Comparison of ENCODE assay signal across 18 cellular contexts in genomic region chr5:180575571-180575970, GRCh38. TPM values are rescaled to one million over a fixed set of nuclear protein-coding genes. Genes with fewer than 3 reads are reported as not detected.
A peak's percentile ranks its signal among the peaks of the same experiment; 100 is the strongest.
DNase-seq lines count a peak whose midpoint lies in the region; ATAC-seq and TF ChIP-seq lines count a peak whose summit lies in the region.
"Had no signal": no experiment of that assay in that cellular context is flagged by ENCODE, and none has a peak within 500 bp of the region (broad histone marks: within the 10 kb centered on the region; RNA-seq: fewer than 3 reads in every experiment).

No MANE protein-coding gene starts in this region.

- DNase-seq in activated CD4-positive, alpha-beta memory T cell treated with anti-CD3 and anti-CD28 coated beads for 36 hours = no peak
- DNase-seq in activated CD4-positive, alpha-beta memory T cell treated with anti-CD3 and anti-CD28 coated beads, Interleukin-2, amount 10 ng/mL, durations not matched to agents 7 days and 5 days = no peak
- DNase-seq in IMR-90 = peak; percentile 17
- peak; percentile 14 to 44 for DNase-seq in cardiac fibroblast (ENCODE audit: low read depth in 2 of 2)
- peak; percentile 62 for DNase-seq in osteoblast (ENCODE audit: insufficient read length, low spot score, missing footprints)
- no peak for DNase-seq in NCI-H2107 (lab: John Stamatoyannopoulos, UW)
- DNase-seq in NCI-H2227 treated with DMSO at 0.1 percent for 48 hours (lab: John Stamatoyannopoulos, UW) = no peak
- DNase-seq: BE2C, Caco-2, GOT3, NCI-H1694 treated with DMSO at 0.1 percent for 48 hours, NCI-H524, SHP77 had no signal

- in situ Hi-C loops in IMR-90 (cut with MboI; ENCODE audit: low sequenced_read_pairs) = no loop called here

- WGBS in IMR-90 (ENCODE audit: extremely low coverage in 2 of 2, insufficient read length in 1 of 2), 2 experiments = no CpG with 5 or more reads among the region's 2 CpGs

- H3K27ac ChIP-seq in IMR-90 (ENCODE audit: insufficient read depth, low read length) (no peak overlapping the region), osteoblast (ENCODE audit: low read depth, low read length) (no peak overlapping the region)

- H3K27me3 ChIP-seq in IMR-90 (ENCODE audit: control insufficient read depth, insufficient read depth, low read length) (no peaks in the 10 kb centered on the region), osteoblast (ENCODE audit: insufficient read depth, low read length) (no peaks in the 10 kb centered on the region)
- H3K27me3 ChIP-seq: BE2C had no signal

- H3K56ac ChIP-seq in IMR-90 (ENCODE audit: extremely low read depth, insufficient read depth, low read length) = no peak overlapping the region

- H3K4me1 Mint-ChIP-seq in activated CD4-positive, alpha-beta memory T cell treated with anti-CD3 and anti-CD28 coated beads for 36 hours (ENCODE audit: low read depth) = peaks cover 13% of the 10 kb centered on the region
- H3K4me1 Mint-ChIP-seq in activated CD4-positive, alpha-beta memory T cell treated with anti-CD3 and anti-CD28 coated beads, Interleukin-2, amount 10 ng/mL, durations not matched to agents 7 days and 5 days = peaks cover 3% of the 10 kb centered on the region
- H3K4me1 Mint-ChIP-seq: CD4-positive, CD25-positive, alpha-beta regulatory T cell had no signal

- H4K5ac ChIP-seq in IMR-90 (ENCODE audit: low read depth, low read length) = no peak overlapping the region

- no peak overlapping the region for H2AK9ac ChIP-seq in IMR-90 (replicated peaks; ENCODE audit: low read depth, low read length, poor library complexity)

- no peak overlapping the region for H4K91ac ChIP-seq in IMR-90 (ENCODE audit: insufficient read depth, low read depth, low read length)

- H4K8ac ChIP-seq in IMR-90 (ENCODE audit: low read depth in 2 of 2, low read length in 2 of 2) = no peak overlapping the region

- no peak overlapping the region for H2BK20ac ChIP-seq in IMR-90 (ENCODE audit: low read depth, low read length)

- peaks cover 4% of the 10 kb centered on the region; the same call in 1 of the 2 replicates for H3K9me1 ChIP-seq in IMR-90 (ENCODE audit: insufficient read depth, low read length)

- TF ChIP-seq CTCF in IMR-90 (conservative IDR thresholded peaks at IDR 0.05; ENCODE audit: low read depth, low read length) (no peak), cardiac fibroblast (IDR thresholded peaks at IDR 0.05; ENCODE audit: low read depth, low read length) (no peak), osteoblast (IDR thresholded peaks at IDR 0.05; ENCODE audit: extremely low read depth, low read depth, low read length) (no peak)

- H3K9ac ChIP-seq in IMR-90 (ENCODE audit: low read depth, low read length) = no peak overlapping the region

- CTCF ChIA-PET in activated CD4-positive, alpha-beta memory T cell treated with anti-CD3 and anti-CD28 coated beads for 36 hours (lab: Charles Lee) = interaction anchor here (0.6 to 1.5 kb wide), 5 partner anchors 12 to 226 kb away, joined by 3 to 7 read pairs (median 4); no protein-coding TSS in a partner anchor
- CTCF ChIA-PET in activated CD4-positive, alpha-beta memory T cell treated with anti-CD3 and anti-CD28 coated beads, Interleukin-2, amount 10 ng/mL, durations not matched to agents 7 days and 5 days (lab: Charles Lee) = interaction anchor here (0.7 kb wide), 1 partner anchor 247 kb away, joined by 5 read pairs; no protein-coding TSS in a partner anchor
- CTCF ChIA-PET in IMR-90 (lab: Yijun Ruan, JAX) = interaction anchor here (1.1 to 1.2 kb wide), 2 partner anchors 8 to 14 kb away, joined by 3 read pairs; no protein-coding TSS in a partner anchor

- H2BK5ac ChIP-seq in IMR-90 (ENCODE audit: low read depth, low read length, poor library complexity, severe bottlenecking) = no peak overlapping the region

- H3K4me3 Mint-ChIP-seq in activated CD4-positive, alpha-beta memory T cell treated with anti-CD3 and anti-CD28 coated beads for 36 hours = no peak overlapping the region
- no peak overlapping the region for H3K4me3 Mint-ChIP-seq in activated CD4-positive, alpha-beta memory T cell treated with anti-CD3 and anti-CD28 coated beads, Interleukin-2, amount 10 ng/mL, durations not matched to agents 7 days and 5 days
- H3K4me3 Mint-ChIP-seq: CD4-positive, CD25-positive, alpha-beta regulatory T cell had no signal

- H3K79me1 ChIP-seq in IMR-90 (ENCODE audit: low read depth in 1 of 2, low read length in 2 of 2) = peaks cover 0 to 3% of the 10 kb centered on the region in 2 experiments; a peak in 2 of 4 replicates

- TF ChIP-seq POLR2A in IMR-90 (IDR thresholded peaks at IDR 0.05; ENCODE audit: low read depth, low read length) = no peak

- peaks cover 23% of the 10 kb centered on the region for H3K36me3 Mint-ChIP-seq in activated CD4-positive, alpha-beta memory T cell treated with anti-CD3 and anti-CD28 coated beads for 36 hours
- H3K36me3 Mint-ChIP-seq in activated CD4-positive, alpha-beta memory T cell treated with anti-CD3 and anti-CD28 coated beads, Interleukin-2, amount 10 ng/mL, durations not matched to agents 7 days and 5 days (ENCODE audit: low read depth) = peaks cover 33% of the 10 kb centered on the region

- H2BK120ac ChIP-seq in IMR-90 (ENCODE audit: low read depth, low read length) = no peak overlapping the region

- H3K4me3 ChIP-seq in IMR-90 (ENCODE audit: insufficient read depth, low read depth, low read length) = no peak overlapping the region
- no peak overlapping the region for H3K4me3 ChIP-seq in cardiac fibroblast (replicated peaks in 1 of 2; ENCODE audit: low read depth in 2 of 2, low read length in 2 of 2)
- H3K4me3 ChIP-seq in osteoblast (ENCODE audit: insufficient read depth, low read length) = no peak overlapping the region

- no peak overlapping the region for H2AFZ ChIP-seq in IMR-90 (replicated peaks; ENCODE audit: low read length, poor library complexity)
- no peak overlapping the region for H2AFZ ChIP-seq in osteoblast (ENCODE audit: low read length)

- H3K27me3 Mint-ChIP-seq in activated CD4-positive, alpha-beta memory T cell treated with anti-CD3 and anti-CD28 coated beads for 36 hours = no peaks in the 10 kb centered on the region
- no peaks in the 10 kb centered on the region for H3K27me3 Mint-ChIP-seq in activated CD4-positive, alpha-beta memory T cell treated with anti-CD3 and anti-CD28 coated beads, Interleukin-2, amount 10 ng/mL, durations not matched to agents 7 days and 5 days
- H3K27me3 Mint-ChIP-seq: CD4-positive, CD25-positive, alpha-beta regulatory T cell had no signal

- no peak overlapping the region for H3K14ac ChIP-seq in IMR-90 (replicated peaks; ENCODE audit: low read depth, low read length)

- H2BK15ac ChIP-seq in IMR-90 (ENCODE audit: low read depth, low read length) = no peak overlapping the region

- no peak overlapping the region for H3K18ac ChIP-seq in IMR-90 (ENCODE audit: low read depth, low read length)

- no peaks in the 10 kb centered on the region; the same call in none of the 2 replicates for H4K20me1 ChIP-seq in IMR-90 (ENCODE audit: insufficient read depth, low read length)
- H4K20me1 ChIP-seq in osteoblast (ENCODE audit: insufficient read depth, low read length) = no peaks in the 10 kb centered on the region

- intact Hi-C loops in activated CD4-positive, alpha-beta memory T cell treated with anti-CD3 and anti-CD28 coated beads for 36 hours (cut with micrococcal nuclease) = loop anchor here (1.0 to 5.0 kb wide), 2 partner anchors 11 to 78 kb away; no protein-coding TSS in a partner anchor
- intact Hi-C loops in IMR-90 (cut with micrococcal nuclease) = no loop called here

- H3K23ac ChIP-seq in IMR-90 (ENCODE audit: low read depth, low read length) = no peak overlapping the region

- TF ChIP-seq RAD21 in IMR-90 (IDR thresholded peaks at IDR 0.05; ENCODE audit: low read length) = no peak

- no TSS peak for BruUV-seq in IMR-90 (replicated peaks; lab: Mats Ljungman, UMichigan)

- H3K79me2 ChIP-seq in osteoblast (ENCODE audit: insufficient read depth, low read length) = no peaks in the 10 kb centered on the region

- H3K36me3 ChIP-seq in IMR-90 (ENCODE audit: control insufficient read depth, insufficient read depth, low read length) (peaks cover 22% of the 10 kb centered on the region), osteoblast (ENCODE audit: insufficient read depth, low read length) (peaks cover 20% of the 10 kb centered on the region)

- H3K4ac ChIP-seq in IMR-90 (ENCODE audit: low read depth, low read length) = no peak overlapping the region

- dilution Hi-C loops in IMR-90 (cut with HindIII; ENCODE audit: low sequenced_read_pairs, unreplicated experiment) = no loop called here

- POLR2A ChIA-PET in activated CD4-positive, alpha-beta memory T cell treated with anti-CD3 and anti-CD28 coated beads for 36 hours (lab: Charles Lee) = interaction anchor here (1.1 to 1.2 kb wide), 2 partner anchors 13 to 23 kb away, joined by 4 to 7 read pairs; no protein-coding TSS in a partner anchor
- POLR2A ChIA-PET in activated CD4-positive, alpha-beta memory T cell treated with anti-CD3 and anti-CD28 coated beads, Interleukin-2, amount 10 ng/mL, durations not matched to agents 7 days and 5 days (lab: Charles Lee) = interaction anchor here (0.9 kb wide), 1 partner anchor 13 kb away, joined by 3 read pairs; no protein-coding TSS in a partner anchor
- POLR2A ChIA-PET in IMR-90 (lab: Charles Lee; ENCODE audit: unreplicated experiment) = no interaction called here

- no peaks in the 10 kb centered on the region for H3K4me1 ChIP-seq in IMR-90 (ENCODE audit: control insufficient read depth, insufficient read depth, low read length)
- H3K4me1 ChIP-seq in osteoblast (ENCODE audit: insufficient read depth, low read length) = peaks cover 9% of the 10 kb centered on the region
- H3K4me1 ChIP-seq: BE2C, Caco-2 had no signal

- no peak overlapping the region for H2AK5ac ChIP-seq in IMR-90 (ENCODE audit: low read depth, low read length)

- H3K9me3 Mint-ChIP-seq in activated CD4-positive, alpha-beta memory T cell treated with anti-CD3 and anti-CD28 coated beads for 36 hours = no peaks in the 10 kb centered on the region
- no peaks in the 10 kb centered on the region for H3K9me3 Mint-ChIP-seq in activated CD4-positive, alpha-beta memory T cell treated with anti-CD3 and anti-CD28 coated beads, Interleukin-2, amount 10 ng/mL, durations not matched to agents 7 days and 5 days
- H3K9me3 Mint-ChIP-seq: CD4-positive, CD25-positive, alpha-beta regulatory T cell had no signal

- peak overlapping the region; percentile 25 for H3K27ac Mint-ChIP-seq in activated CD4-positive, alpha-beta memory T cell treated with anti-CD3 and anti-CD28 coated beads for 36 hours
- H3K27ac Mint-ChIP-seq in activated CD4-positive, alpha-beta memory T cell treated with anti-CD3 and anti-CD28 coated beads, Interleukin-2, amount 10 ng/mL, durations not matched to agents 7 days and 5 days = no peak overlapping the region

- H3K4me2 ChIP-seq in IMR-90 (ENCODE audit: low read depth, low read length) (no peak overlapping the region), osteoblast (ENCODE audit: insufficient read depth, low read length) (no peak overlapping the region)

- H3K9me3 ChIP-seq in IMR-90 (ENCODE audit: control insufficient read depth, insufficient read depth, low read length) (no peaks in the 10 kb centered on the region), osteoblast (ENCODE audit: low read depth, low read length) (no peaks in the 10 kb centered on the region)
- H3K9me3 ChIP-seq: BE2C, Caco-2 had no signal

- ATAC-seq in IMR-90 (ENCODE audit: low read depth) (no peak), GM21526 (IDR thresholded peaks at IDR 0.05; ENCODE audit: low FRiP score, unreplicated experiment) (no peak)
- ATAC-seq: HCT116 had no signal

RNA-seq across cellular contexts. Expression of gene SCGB3A1, which starts 15.7 kb away (rescaled TPM):
- not detected for total RNA-seq in activated CD4-positive, alpha-beta memory T cell treated with anti-CD3 and anti-CD28 coated beads for 36 hours
- not detected for total RNA-seq in activated CD4-positive, alpha-beta memory T cell treated with anti-CD3 and anti-CD28 coated beads, Interleukin-2, amount 10 ng/mL, durations not matched to agents 7 days and 5 days
- total RNA-seq in IMR-90 (2012; rRNA removed) (not detected in 2 replicates), osteoblast (not detected in 2 replicates)
- polyA plus RNA-seq in IMR-90 (2012; rRNA removed) = not detected in 2 replicates
- polyA plus RNA-seq in IMR-90 (2012; cell fraction: cytosol; rRNA removed) = not detected in 2 replicates
- not detected in 2 replicates for polyA plus RNA-seq in IMR-90 (2012; cell fraction: nucleus; rRNA removed; ENCODE audit: low replicate concordance)
- total RNA-seq: A172; Caco-2; CD4-positive, CD25-positive, alpha-beta regulatory T cell; RPMI7951 had no signal

Comparison
In these comparisons a context has a peak if more than half of its experiments do, and no peak if none do; other contexts are left out.
1. DNase-seq: peak in IMR-90 (single experiment), cardiac fibroblast (2 of 2) and osteoblast (single experiment); none in activated CD4-positive, alpha-beta memory T cell treated with anti-CD3 and anti-CD28 coated beads for 36 hours (single experiment), activated CD4-positive, alpha-beta memory T cell treated with anti-CD3 and anti-CD28 coated beads, Interleukin-2, amount 10 ng/mL, durations not matched to agents 7 days and 5 days (single experiment), NCI-H2107 (single experiment) and NCI-H2227 treated with DMSO at 0.1 percent for 48 hours (single experiment).